In genomic region chr7:98877692-98878364, GRCh38 we compare ENCODE assay signal across 8 cellular contexts. TPM values are rescaled to one million over a fixed set of nuclear protein-coding genes. Genes with fewer than 3 reads are reported as not detected.
A peak's percentile ranks its signal among the peaks of the same experiment; 100 is the strongest.
DNase-seq lines count a peak whose midpoint lies in the region; ATAC-seq and TF ChIP-seq lines count a peak whose summit lies in the region.

No MANE protein-coding gene starts in this region.

- H3K27me3 ChIP-seq in SU-DHL-6 (ENCODE audit: low read length) = no peaks in the 10 kb centered on the region

- DNase-seq in glutamatergic neuron = no peak
- no peak for DNase-seq in sciatic nerve (ENCODE audit: low spot score)
- no peak for DNase-seq in NCI-H1092 (lab: John Stamatoyannopoulos, UW)
- no peak for DNase-seq in activated effector memory CD4-positive, alpha-beta T cell treated with anti-CD3 and anti-CD28 coated beads, Interleukin-2, amount 50 U/mL, for 16 hours

- peaks cover 31% of the 10 kb centered on the region for H3K79me2 ChIP-seq in SU-DHL-6 (ENCODE audit: insufficient read depth, low read length)

- intact Hi-C loops in sciatic nerve (cut with DNase I) = no loop called here

- no peak overlapping the region for H3K27ac Mint-ChIP-seq in glutamatergic neuron (ENCODE audit: unreplicated experiment)

- peak overlapping the region; percentile 77 for H2AFZ ChIP-seq in SU-DHL-6 (ENCODE audit: low read depth, low read length, severe bottlenecking)

- peak; percentile 3 for ATAC-seq in GM18511 (IDR thresholded peaks at IDR 0.05; ENCODE audit: unreplicated experiment)
- ATAC-seq in sciatic nerve = peak; percentile 31
- no peak for ATAC-seq in GM18502 (IDR thresholded peaks at IDR 0.05; ENCODE audit: poor library complexity, unreplicated experiment)
- no peak for ATAC-seq in GM18505 (IDR thresholded peaks at IDR 0.05; ENCODE audit: unreplicated experiment)

- no peak for TF ChIP-seq POLR2A in GM18505 (IDR thresholded peaks at IDR 0.05; ENCODE audit: borderline replicate concordance, extremely low read depth, insufficient read depth, insufficient read length)

- peak overlapping the region; percentile 96 for H3K9ac ChIP-seq in SU-DHL-6 (ENCODE audit: low read length)

- H3K36me3 ChIP-seq in SU-DHL-6 (ENCODE audit: low read length) = peaks cover 15% of the 10 kb centered on the region

- TF ChIP-seq CTCF in SU-DHL-6 (IDR thresholded peaks at IDR 0.05; ENCODE audit: insufficient read depth, low read length, poor library complexity, severe bottlenecking) (no peak), glutamatergic neuron (IDR thresholded peaks at IDR 0.05; ENCODE audit: partially characterized antibody, unreplicated experiment) (no peak)

- no peaks in the 10 kb centered on the region for H3K36me3 Mint-ChIP-seq in glutamatergic neuron (ENCODE audit: unreplicated experiment)

- H3K4me2 ChIP-seq in SU-DHL-6 (ENCODE audit: low read depth, low read length, poor library complexity, severe bottlenecking) = peak overlapping the region; percentile 92

- peak overlapping the region; percentile 89 for H3K4me3 ChIP-seq in SU-DHL-6 (ENCODE audit: insufficient read depth, low read length, poor library complexity, severe bottlenecking)

- peak overlapping the region; percentile 65 for H3K4me3 Mint-ChIP-seq in glutamatergic neuron (ENCODE audit: unreplicated experiment)

- peaks cover 8% of the 10 kb centered on the region; the same call in 1 of the 2 replicates for H3F3A ChIP-seq in SU-DHL-6 (ENCODE audit: insufficient read depth)

- H3K27me3 Mint-ChIP-seq in glutamatergic neuron (ENCODE audit: unreplicated experiment) = peaks cover 9% of the 10 kb centered on the region

- no peak overlapping the region for H3K27ac ChIP-seq in SU-DHL-6 (ENCODE audit: low read depth, low read length)

- H4K20me1 ChIP-seq in SU-DHL-6 (ENCODE audit: low read depth, low read length) = no peaks in the 10 kb centered on the region

- peaks cover 8% of the 10 kb centered on the region for H3K4me1 Mint-ChIP-seq in glutamatergic neuron (ENCODE audit: low read depth, unreplicated experiment)

- no peaks in the 10 kb centered on the region for H3K9me2 ChIP-seq in SU-DHL-6 (replicated peaks; ENCODE audit: insufficient read depth, low read length)

- H3K9me3 Mint-ChIP-seq in glutamatergic neuron (ENCODE audit: unreplicated experiment) = peaks cover 4% of the 10 kb centered on the region

- no peaks in the 10 kb centered on the region for H3K9me3 ChIP-seq in SU-DHL-6 (ENCODE audit: insufficient read depth, low read length)

RNA-seq across cellular contexts. Expression of gene TRRAP, which starts 0.5 kb away (rescaled TPM):
- total RNA-seq in glutamatergic neuron (ENCODE audit: unreplicated experiment) = 68.7 TPM
- total RNA-seq in sciatic nerve = 50.6 TPM

RNA-seq across cellular contexts. Expression of gene TMEM130, which starts 8.0 kb away (rescaled TPM):
- total RNA-seq in glutamatergic neuron (ENCODE audit: unreplicated experiment) (7.8 TPM), sciatic nerve (5.7 TPM)

Comparison
In these comparisons a context has a peak if more than half of its experiments do, and no peak if none do; other contexts are left out.
1. ATAC-seq: peak in GM18511 (single experiment) and sciatic nerve (single experiment); none in GM18502 (single experiment) and GM18505 (single experiment).